In the genomic region with DNA sequence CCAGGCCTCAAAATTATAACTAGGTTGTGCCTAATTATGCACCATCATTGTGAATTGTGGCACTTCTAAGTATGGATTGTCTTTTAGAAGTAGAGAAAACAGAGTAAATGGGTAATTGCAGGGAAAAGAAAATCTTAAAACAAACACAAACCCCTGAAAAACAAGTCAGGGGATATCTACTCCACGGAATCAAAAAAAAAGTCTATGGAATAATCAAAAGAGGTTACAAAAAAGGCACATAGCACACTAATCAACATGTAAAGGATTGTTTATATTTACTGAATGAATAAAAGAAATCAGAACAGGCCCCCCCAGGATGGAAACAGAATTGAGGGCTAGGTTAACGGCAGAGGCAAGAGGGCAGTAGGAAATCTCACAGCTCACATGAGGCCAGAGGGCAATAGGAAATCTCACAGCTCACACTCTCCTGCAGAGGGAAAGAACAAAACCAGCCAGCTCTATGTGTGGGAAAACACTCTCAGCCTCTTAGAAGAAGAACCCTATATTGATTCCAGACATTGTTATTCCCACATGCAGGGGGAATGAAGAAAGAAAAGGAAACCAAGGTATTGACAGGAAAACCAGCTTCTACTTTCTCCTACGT, we compare ENCODE assay signal across 1 cellular context.
TF ChIP-seq lines count a peak whose summit lies in the region.

No MANE protein-coding gene starts in this region.

TF ChIP-seq in K562, 482 proteins besides CTCF, POLR2A, EP300 and RAD21 (continued from another document):
- TF ChIP-seq, protein P1, sequence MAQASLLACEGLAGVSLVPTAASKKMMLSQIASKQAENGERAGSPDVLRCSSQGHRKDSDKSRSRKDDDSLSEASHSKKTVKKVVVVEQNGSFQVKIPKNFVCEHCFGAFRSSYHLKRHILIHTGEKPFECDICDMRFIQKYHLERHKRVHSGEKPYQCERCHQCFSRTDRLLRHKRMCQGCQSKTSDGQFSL (CRISPR knock-in tag; IDR thresholded peaks at IDR 0.05) = no peak
- TF ChIP-seq, protein P1 (tag; IDR thresholded peaks at IDR 0.05) = peak in 1 of 2 experiments; percentile 56; a peak in 2 of 4 replicates
- TF ChIP-seq, protein P2, sequence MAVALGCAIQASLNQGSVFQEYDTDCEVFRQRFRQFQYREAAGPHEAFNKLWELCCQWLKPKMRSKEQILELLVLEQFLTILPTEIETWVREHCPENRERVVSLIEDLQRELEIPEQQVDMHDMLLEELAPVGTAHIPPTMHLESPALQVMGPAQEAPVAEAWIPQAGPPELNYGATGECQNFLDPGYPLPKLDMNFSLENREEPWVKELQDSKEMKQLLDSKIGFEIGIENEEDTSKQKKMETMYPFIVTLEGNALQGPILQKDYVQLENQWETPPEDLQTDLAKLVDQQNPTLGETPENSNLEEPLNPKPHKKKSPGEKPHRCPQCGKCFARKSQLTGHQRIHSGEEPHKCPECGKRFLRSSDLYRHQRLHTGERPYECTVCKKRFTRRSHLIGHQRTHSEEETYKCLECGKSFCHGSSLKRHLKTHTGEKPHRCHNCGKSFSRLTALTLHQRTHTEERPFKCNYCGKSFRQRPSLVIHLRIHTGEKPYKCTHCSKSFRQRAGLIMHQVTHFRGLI (CRISPR knock-in tag; IDR thresholded peaks at IDR 0.05) = 0 out of 2 replicates have a peak, but pooled peaks have one; percentile 2
- TF ChIP-seq, protein P3, sequence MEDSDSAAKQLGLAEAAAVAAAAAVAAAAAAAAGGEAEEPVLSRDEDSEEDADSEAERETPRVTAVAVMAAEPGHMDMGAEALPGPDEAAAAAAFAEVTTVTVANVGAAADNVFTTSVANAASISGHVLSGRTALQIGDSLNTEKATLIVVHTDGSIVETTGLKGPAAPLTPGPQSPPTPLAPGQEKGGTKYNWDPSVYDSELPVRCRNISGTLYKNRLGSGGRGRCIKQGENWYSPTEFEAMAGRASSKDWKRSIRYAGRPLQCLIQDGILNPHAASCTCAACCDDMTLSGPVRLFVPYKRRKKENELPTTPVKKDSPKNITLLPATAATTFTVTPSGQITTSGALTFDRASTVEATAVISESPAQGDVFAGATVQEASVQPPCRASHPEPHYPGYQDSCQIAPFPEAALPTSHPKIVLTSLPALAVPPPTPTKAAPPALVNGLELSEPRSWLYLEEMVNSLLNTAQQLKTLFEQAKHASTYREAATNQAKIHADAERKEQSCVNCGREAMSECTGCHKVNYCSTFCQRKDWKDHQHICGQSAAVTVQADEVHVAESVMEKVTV (CRISPR knock-in tag; IDR thresholded peaks at IDR 0.05) = peak; percentile 3; the same call in 1 of the 2 replicates
- TF ChIP-seq FUS (optimal IDR thresholded peaks at IDR 0.05; ENCODE audit: low read depth, low read length) (no peak), ZNF584 (CRISPR knock-in tag; IDR thresholded peaks at IDR 0.05; ENCODE audit: low read depth) (peak; percentile 87; the same call in 1 of the 2 replicates), RFX1 (IDR thresholded peaks at IDR 0.05) (no peak), ELF2 (CRISPR knock-in tag; IDR thresholded peaks at IDR 0.05) (peak; percentile 70), SRF (CRISPR knock-in tag; IDR thresholded peaks at IDR 0.05) (peak in 1 of 2 experiments; percentile 8; a peak in 1 of 4 replicates), ZNF507 (tag; conservative IDR thresholded peaks at IDR 0.05) (peak; percentile 17; the same call in 1 of the 2 replicates), GTF2A2 (tag; IDR thresholded peaks at IDR 0.05) (peak; percentile 74; the same call in 1 of the 2 replicates), MAFG (tag; conservative IDR thresholded peaks at IDR 0.05) (0 out of 2 replicates have a peak, but pooled peaks have one; percentile 9), ZNF224 (CRISPR knock-in tag; IDR thresholded peaks at IDR 0.05) (no peak), CXXC5 (CRISPR knock-in tag; IDR thresholded peaks at IDR 0.05) (peak; percentile 6; the same call in 1 of the 2 replicates), GABPB1 (CRISPR knock-in tag; IDR thresholded peaks at IDR 0.05) (0 out of 2 replicates have a peak, but pooled peaks have one; percentile 11)
- TF ChIP-seq, protein P4, sequence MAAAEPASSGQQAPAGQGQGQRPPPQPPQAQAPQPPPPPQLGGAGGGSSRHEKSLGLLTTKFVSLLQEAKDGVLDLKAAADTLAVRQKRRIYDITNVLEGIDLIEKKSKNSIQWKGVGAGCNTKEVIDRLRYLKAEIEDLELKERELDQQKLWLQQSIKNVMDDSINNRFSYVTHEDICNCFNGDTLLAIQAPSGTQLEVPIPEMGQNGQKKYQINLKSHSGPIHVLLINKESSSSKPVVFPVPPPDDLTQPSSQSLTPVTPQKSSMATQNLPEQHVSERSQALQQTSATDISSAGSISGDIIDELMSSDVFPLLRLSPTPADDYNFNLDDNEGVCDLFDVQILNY (CRISPR knock-in tag; IDR thresholded peaks at IDR 0.05) = no peak
- TF ChIP-seq, protein P5, sequence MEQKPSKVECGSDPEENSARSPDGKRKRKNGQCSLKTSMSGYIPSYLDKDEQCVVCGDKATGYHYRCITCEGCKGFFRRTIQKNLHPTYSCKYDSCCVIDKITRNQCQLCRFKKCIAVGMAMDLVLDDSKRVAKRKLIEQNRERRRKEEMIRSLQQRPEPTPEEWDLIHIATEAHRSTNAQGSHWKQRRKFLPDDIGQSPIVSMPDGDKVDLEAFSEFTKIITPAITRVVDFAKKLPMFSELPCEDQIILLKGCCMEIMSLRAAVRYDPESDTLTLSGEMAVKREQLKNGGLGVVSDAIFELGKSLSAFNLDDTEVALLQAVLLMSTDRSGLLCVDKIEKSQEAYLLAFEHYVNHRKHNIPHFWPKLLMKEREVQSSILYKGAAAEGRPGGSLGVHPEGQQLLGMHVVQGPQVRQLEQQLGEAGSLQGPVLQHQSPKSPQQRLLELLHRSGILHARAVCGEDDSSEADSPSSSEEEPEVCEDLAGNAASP (IDR thresholded peaks at IDR 0.05) = no peak
- TF ChIP-seq, protein P6, sequence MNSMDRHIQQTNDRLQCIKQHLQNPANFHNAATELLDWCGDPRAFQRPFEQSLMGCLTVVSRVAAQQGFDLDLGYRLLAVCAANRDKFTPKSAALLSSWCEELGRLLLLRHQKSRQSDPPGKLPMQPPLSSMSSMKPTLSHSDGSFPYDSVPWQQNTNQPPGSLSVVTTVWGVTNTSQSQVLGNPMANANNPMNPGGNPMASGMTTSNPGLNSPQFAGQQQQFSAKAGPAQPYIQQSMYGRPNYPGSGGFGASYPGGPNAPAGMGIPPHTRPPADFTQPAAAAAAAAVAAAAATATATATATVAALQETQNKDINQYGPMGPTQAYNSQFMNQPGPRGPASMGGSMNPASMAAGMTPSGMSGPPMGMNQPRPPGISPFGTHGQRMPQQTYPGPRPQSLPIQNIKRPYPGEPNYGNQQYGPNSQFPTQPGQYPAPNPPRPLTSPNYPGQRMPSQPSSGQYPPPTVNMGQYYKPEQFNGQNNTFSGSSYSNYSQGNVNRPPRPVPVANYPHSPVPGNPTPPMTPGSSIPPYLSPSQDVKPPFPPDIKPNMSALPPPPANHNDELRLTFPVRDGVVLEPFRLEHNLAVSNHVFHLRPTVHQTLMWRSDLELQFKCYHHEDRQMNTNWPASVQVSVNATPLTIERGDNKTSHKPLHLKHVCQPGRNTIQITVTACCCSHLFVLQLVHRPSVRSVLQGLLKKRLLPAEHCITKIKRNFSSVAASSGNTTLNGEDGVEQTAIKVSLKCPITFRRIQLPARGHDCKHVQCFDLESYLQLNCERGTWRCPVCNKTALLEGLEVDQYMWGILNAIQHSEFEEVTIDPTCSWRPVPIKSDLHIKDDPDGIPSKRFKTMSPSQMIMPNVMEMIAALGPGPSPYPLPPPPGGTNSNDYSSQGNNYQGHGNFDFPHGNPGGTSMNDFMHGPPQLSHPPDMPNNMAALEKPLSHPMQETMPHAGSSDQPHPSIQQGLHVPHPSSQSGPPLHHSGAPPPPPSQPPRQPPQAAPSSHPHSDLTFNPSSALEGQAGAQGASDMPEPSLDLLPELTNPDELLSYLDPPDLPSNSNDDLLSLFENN (IDR thresholded peaks at IDR 0.05; ENCODE audit: low read depth in 2 of 2, low read length in 2 of 2) = 0 out of 4 replicates have a peak, but pooled peaks of 1 of the 2 experiments have one; percentile 33
